8 cellular contexts compared by ENCODE assay signal in the genomic region with DNA sequence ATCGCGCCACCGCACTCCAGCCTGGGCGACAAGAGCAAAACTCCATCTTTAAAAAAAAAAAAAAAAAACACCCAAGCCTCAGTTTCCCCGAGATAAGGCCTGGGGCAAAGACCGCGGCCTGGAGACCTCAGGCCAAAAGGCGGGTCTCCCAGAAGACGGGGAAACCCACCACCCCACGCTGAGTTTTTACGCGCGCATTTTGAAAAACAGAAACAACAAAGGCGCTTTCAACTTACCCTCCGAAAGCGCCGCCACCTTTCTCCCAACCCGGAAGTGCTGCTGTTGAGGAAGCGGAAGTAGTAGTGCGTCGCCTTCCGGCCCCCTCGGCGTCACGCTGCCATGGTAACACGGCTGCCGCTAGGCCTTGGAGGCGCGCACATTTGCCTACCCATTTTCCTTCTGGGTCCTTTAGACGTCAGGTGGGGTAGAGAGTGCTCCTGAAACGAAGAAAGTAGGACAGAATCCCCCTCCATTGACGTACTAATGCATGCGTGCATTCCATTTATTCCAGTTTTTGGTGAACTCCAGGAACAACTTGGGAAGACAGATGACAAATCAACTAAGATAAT.
DNase-seq lines count a peak whose midpoint lies in the region; ATAC-seq lines count a peak whose summit lies in the region.

A gene with protein sequence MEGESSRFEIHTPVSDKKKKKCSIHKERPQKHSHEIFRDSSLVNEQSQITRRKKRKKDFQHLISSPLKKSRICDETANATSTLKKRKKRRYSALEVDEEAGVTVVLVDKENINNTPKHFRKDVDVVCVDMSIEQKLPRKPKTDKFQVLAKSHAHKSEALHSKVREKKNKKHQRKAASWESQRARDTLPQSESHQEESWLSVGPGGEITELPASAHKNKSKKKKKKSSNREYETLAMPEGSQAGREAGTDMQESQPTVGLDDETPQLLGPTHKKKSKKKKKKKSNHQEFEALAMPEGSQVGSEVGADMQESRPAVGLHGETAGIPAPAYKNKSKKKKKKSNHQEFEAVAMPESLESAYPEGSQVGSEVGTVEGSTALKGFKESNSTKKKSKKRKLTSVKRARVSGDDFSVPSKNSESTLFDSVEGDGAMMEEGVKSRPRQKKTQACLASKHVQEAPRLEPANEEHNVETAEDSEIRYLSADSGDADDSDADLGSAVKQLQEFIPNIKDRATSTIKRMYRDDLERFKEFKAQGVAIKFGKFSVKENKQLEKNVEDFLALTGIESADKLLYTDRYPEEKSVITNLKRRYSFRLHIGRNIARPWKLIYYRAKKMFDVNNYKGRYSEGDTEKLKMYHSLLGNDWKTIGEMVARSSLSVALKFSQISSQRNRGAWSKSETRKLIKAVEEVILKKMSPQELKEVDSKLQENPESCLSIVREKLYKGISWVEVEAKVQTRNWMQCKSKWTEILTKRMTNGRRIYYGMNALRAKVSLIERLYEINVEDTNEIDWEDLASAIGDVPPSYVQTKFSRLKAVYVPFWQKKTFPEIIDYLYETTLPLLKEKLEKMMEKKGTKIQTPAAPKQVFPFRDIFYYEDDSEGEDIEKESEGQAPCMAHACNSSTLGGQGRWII (minus strand): TSS at position 287 of the 569 bp plus-strand sequence. CDS start 4,019 bp downstream, outside the sequence.

- no peak within 1 kb of the TSS for H3K27ac ChIP-seq in caudate nucleus (ENCODE audit: low read depth, low read length)

- ATAC-seq in GM19025 (IDR thresholded peaks at IDR 0.05; ENCODE audit: low read depth, unreplicated experiment) (peak; percentile 76), HG03378 (IDR thresholded peaks at IDR 0.05; ENCODE audit: unreplicated experiment) (peak; percentile 66)

- DNase-seq in AG08395 (ENCODE audit: low spot score), result peak; percentile 96
- DNase-seq in NCI-H446 (lab: John Stamatoyannopoulos, UW), result peak; percentile 58 to 83
- DNase-seq in activated CD4-positive, CD25-positive, alpha-beta regulatory T cell (lab: John Stamatoyannopoulos, UW), result peak; percentile 85 to 88 (median 86)
- peak; percentile 5 to 92 (median 74) for DNase-seq in caudate nucleus (lab: John Stamatoyannopoulos, UW)
- DNase-seq in iris pigment epithelial cell (ENCODE audit: low read depth), result peak; percentile 90
- DNase-seq in stimulated activated CD4-positive, alpha-beta T cell treated with anti-CD3 and anti-CD28 coated beads, Interleukin-12 subunit alpha, Interleukin-12 subunit beta, amount 100 ng/mL, for 24 hours (ENCODE audit: low read depth in 2 of 2), result peak; percentile 89 to 91
